Comparison of ENCODE assay signal across 25 cellular contexts in genomic region chr7:109763611-109764010, GRCh38.
DNase-seq lines count a peak whose midpoint lies in the region; ATAC-seq and TF ChIP-seq lines count a peak whose summit lies in the region.
"Had no signal": no experiment of that assay in that cellular context is flagged by ENCODE, and none has a peak within 500 bp of the region (broad histone marks: within the 10 kb centered on the region; RNA-seq: fewer than 3 reads in every experiment).

No MANE protein-coding gene starts in this region.

- peaks cover 0 to 4% (median 0%) of the 10 kb centered on the region in 45 donors for H3K27me3 ChIP-seq in dorsolateral prefrontal cortex
- H3K27me3 ChIP-seq: esophagus squamous epithelium, upper lobe of left lung had no signal

- H3K27ac ChIP-seq in dorsolateral prefrontal cortex, result no peak overlapping the region
- H3K27ac ChIP-seq: coronary artery, esophagus squamous epithelium, upper lobe of left lung had no signal

- intact Hi-C loops in dorsolateral prefrontal cortex (cut with DNase I), result no loop called here

- no peak overlapping the region for H3K4me3 ChIP-seq in dorsolateral prefrontal cortex
- H3K4me3 ChIP-seq: coronary artery, esophagus squamous epithelium, K562, smooth muscle cell, upper lobe of left lung had no signal

- DNase-seq in NCI-H1105 treated with DMSO at 0.1 percent for 48 hours (lab: John Stamatoyannopoulos, UW), result peak; percentile 38
- DNase-seq in NCI-H1105 (lab: John Stamatoyannopoulos, UW), result no peak
- DNase-seq in LHCN-M2 (ENCODE audit: low read depth), result peak; percentile 2
- DNase-seq in RPMI7951 (ENCODE audit: low read depth), result peak; percentile 13
- DNase-seq in glomerular visceral epithelial cell (ENCODE audit: extremely low spot score), result peak; percentile 2
- DNase-seq in midbrain (lab: John Stamatoyannopoulos, UW), result no peak
- DNase-seq in dorsolateral prefrontal cortex, result no peak
- DNase-seq: 8988T; activated CD4-positive, alpha-beta T cell treated with anti-CD3 and anti-CD28 coated beads for 4 hours; activated T-cell treated with anti-CD3 and anti-CD28 coated beads, Interleukin-2, amount 50 U/mL, for 24 hours; endodermal cell; esophagus squamous epithelium; left ventricle myocardium superior; naive thymus-derived CD8-positive, alpha-beta T cell; NCI-H187 treated with DMSO at 0.1 percent for 48 hours; NCI-H2227 treated with DMSO at 0.1 percent for 48 hours; occipital lobe; stimulated activated CD4-positive, alpha-beta T cell treated with anti-CD3 and anti-CD28 coated beads, Interleukin-2, amount 100 ng/mL, for 24 hours; substantia nigra; upper lobe of left lung had no signal

- no peak for ATAC-seq in GM19395 (IDR thresholded peaks at IDR 0.05; ENCODE audit: unreplicated experiment)
- ATAC-seq: K562; left ventricle myocardium superior; naive thymus-derived CD8-positive, alpha-beta T cell; Panc1 had no signal

- TF ChIP-seq CTCF in dorsolateral prefrontal cortex (IDR thresholded peaks at IDR 0.05 in 54 of 56, conservative IDR thresholded peaks at IDR 0.05 in 2 of 56; ENCODE audit: low read depth in 1 of 56, partially characterized antibody in 56 of 56), result no peak

Comparison
In these comparisons a context has a peak if more than half of its experiments do, and no peak if none do; other contexts are left out.
1. DNase-seq: peak in NCI-H1105 treated with DMSO at 0.1 percent for 48 hours (single experiment), LHCN-M2 (single experiment), RPMI7951 (single experiment) and glomerular visceral epithelial cell (single experiment); none in NCI-H1105 (single experiment), midbrain (single experiment) and dorsolateral prefrontal cortex (0 of 10).